In genomic region chr2:8551622-8552074, GRCh38 we compare ENCODE assay signal across 10 cellular contexts.
DNase-seq lines count a peak whose midpoint lies in the region; ATAC-seq, FAIRE-seq and TF ChIP-seq lines count a peak whose summit lies in the region.
"Had no signal": no experiment of that assay in that cellular context is flagged by ENCODE, and none has a peak within 500 bp of the region (broad histone marks: within the 10 kb centered on the region; RNA-seq: fewer than 3 reads in every experiment).

No MANE protein-coding gene starts in this region.

- H3K4me1 ChIP-seq in heart left ventricle = peaks cover 0 to 5% (median 0%) of the 10 kb centered on the region in 12 donors

- intact Hi-C loops in heart left ventricle (cut with DNase I) = no loop called here

- no peaks in the 10 kb centered on the region for H3K27me3 Mint-ChIP-seq in activated naive CD8-positive, alpha-beta T cell treated with anti-CD3 and anti-CD28 coated beads, Interleukin-2, amount 10 ng/mL, durations not matched to agents 7 days and 5 days
- H3K27me3 Mint-ChIP-seq in stimulated activated naive CD8-positive, alpha-beta T cell treated with anti-CD3 and anti-CD28 coated beads, Interleukin-15, Interleukin-2, amounts not matched to agents 100 ng/mL and 50 ng/mL, for 24 hours = peaks cover 4% of the 10 kb centered on the region

- H3K4me3 Mint-ChIP-seq in activated naive CD8-positive, alpha-beta T cell treated with anti-CD3 and anti-CD28 coated beads, Interleukin-2, amount 10 ng/mL, durations not matched to agents 7 days and 5 days = no peak overlapping the region
- H3K4me3 Mint-ChIP-seq in stimulated activated naive CD8-positive, alpha-beta T cell treated with anti-CD3 and anti-CD28 coated beads, Interleukin-15, Interleukin-2, amounts not matched to agents 100 ng/mL and 50 ng/mL, for 24 hours = peak overlapping the region; percentile 2

- no peak overlapping the region for H3K27ac ChIP-seq in heart left ventricle

- TF ChIP-seq CTCF in heart left ventricle (IDR thresholded peaks at IDR 0.05) = no peak

- POLR2A ChIA-PET in activated naive CD8-positive, alpha-beta T cell treated with anti-CD3 and anti-CD28 coated beads, Interleukin-2, amount 10 ng/mL, durations not matched to agents 7 days and 5 days (lab: Charles Lee) = no interaction called here

- H3K36me3 Mint-ChIP-seq in activated naive CD8-positive, alpha-beta T cell treated with anti-CD3 and anti-CD28 coated beads, Interleukin-2, amount 10 ng/mL, durations not matched to agents 7 days and 5 days = peaks cover 5% of the 10 kb centered on the region
- no peaks in the 10 kb centered on the region for H3K36me3 Mint-ChIP-seq in stimulated activated naive CD8-positive, alpha-beta T cell treated with anti-CD3 and anti-CD28 coated beads, Interleukin-15, Interleukin-2, amounts not matched to agents 100 ng/mL and 50 ng/mL, for 24 hours (ENCODE audit: low read depth)

- no peak for TF ChIP-seq POLR2A in heart left ventricle (IDR thresholded peaks at IDR 0.05)

- H3K4me3 ChIP-seq in heart left ventricle = no peak overlapping the region

- H3K4me1 Mint-ChIP-seq in activated naive CD8-positive, alpha-beta T cell treated with anti-CD3 and anti-CD28 coated beads, Interleukin-2, amount 10 ng/mL, durations not matched to agents 7 days and 5 days = peaks cover 30% of the 10 kb centered on the region
- peaks cover 30% of the 10 kb centered on the region for H3K4me1 Mint-ChIP-seq in stimulated activated naive CD8-positive, alpha-beta T cell treated with anti-CD3 and anti-CD28 coated beads, Interleukin-15, Interleukin-2, amounts not matched to agents 100 ng/mL and 50 ng/mL, for 24 hours (ENCODE audit: low read depth)

- ATAC-seq in HG03066 (IDR thresholded peaks at IDR 0.05; ENCODE audit: low read depth, unreplicated experiment) (peak; percentile 74), heart left ventricle (no peak)
- ATAC-seq in activated naive CD8-positive, alpha-beta T cell treated with anti-CD3 and anti-CD28 coated beads, Interleukin-2, amount 10 ng/mL, durations not matched to agents 7 days and 5 days (ENCODE audit: low read depth) = peak; percentile 52

- peaks cover 6% of the 10 kb centered on the region for H3K9me3 Mint-ChIP-seq in activated naive CD8-positive, alpha-beta T cell treated with anti-CD3 and anti-CD28 coated beads, Interleukin-2, amount 10 ng/mL, durations not matched to agents 7 days and 5 days
- H3K9me3 Mint-ChIP-seq in stimulated activated naive CD8-positive, alpha-beta T cell treated with anti-CD3 and anti-CD28 coated beads, Interleukin-15, Interleukin-2, amounts not matched to agents 100 ng/mL and 50 ng/mL, for 24 hours = no peaks in the 10 kb centered on the region

- WGBS in heart left ventricle, 4 donors = 77 to 86% (median 83%) methylated on average over 8 of the region's 8 CpGs

- peak; percentile 64 for DNase-seq in activated effector memory CD4-positive, alpha-beta T cell treated with anti-CD3 and anti-CD28 coated beads, Interleukin-2, amount 50 U/mL, for 16 hours
- no peak for DNase-seq in activated effector memory CD4-positive, alpha-beta T cell treated with Interleukin-2 at 50 U/mL for 16 hours
- no peak for DNase-seq in activated naive CD8-positive, alpha-beta T cell treated with anti-CD3 and anti-CD28 coated beads, Interleukin-2, amount 10 ng/mL, durations not matched to agents 7 days and 5 days
- no peak for DNase-seq in heart left ventricle
- no peak for DNase-seq in urothelium cell line (ENCODE audit: low spot score)
- DNase-seq in medulla oblongata (ENCODE audit: extremely low spot score) = no peak
- DNase-seq: NCI-H2171 treated with DMSO at 0.1 percent for 48 hours had no signal

- no peaks in the 10 kb centered on the region for H3K36me3 ChIP-seq in heart left ventricle

- no peaks in the 10 kb centered on the region for H3K9me3 ChIP-seq in heart left ventricle

- no peak for FAIRE-seq in urothelium cell line (lab: Jason Lieb, UNC)
- FAIRE-seq: endometrium had no signal

- H3K27ac Mint-ChIP-seq in activated naive CD8-positive, alpha-beta T cell treated with anti-CD3 and anti-CD28 coated beads, Interleukin-2, amount 10 ng/mL, durations not matched to agents 7 days and 5 days = peak overlapping the region; percentile 30
- peak overlapping the region; percentile 39 for H3K27ac Mint-ChIP-seq in stimulated activated naive CD8-positive, alpha-beta T cell treated with anti-CD3 and anti-CD28 coated beads, Interleukin-15, Interleukin-2, amounts not matched to agents 100 ng/mL and 50 ng/mL, for 24 hours

- H3K27me3 ChIP-seq in heart left ventricle = no peaks in the 10 kb centered on the region

Comparison
In these comparisons a context has a peak if more than half of its experiments do, and no peak if none do; other contexts are left out.
1. ATAC-seq: peak in HG03066 (single experiment) and activated naive CD8-positive, alpha-beta T cell treated with anti-CD3 and anti-CD28 coated beads, Interleukin-2, amount 10 ng/mL, durations not matched to agents 7 days and 5 days (single experiment); none in heart left ventricle (0 of 4).